Comparison of ENCODE assay signal across 1 cellular context in genomic region chr19:34180709-34181108, GRCh38.
TF ChIP-seq lines count a peak whose summit lies in the region.

No MANE protein-coding gene starts in this region.

TF ChIP-seq in SK-N-SH, 30 proteins besides CTCF, POLR2A, EP300 and RAD21 (continued from another document):
- TF ChIP-seq USF1 (IDR thresholded peaks at IDR 0.05; ENCODE audit: borderline replicate concordance, low read depth) (no peak), SIN3A (IDR thresholded peaks at IDR 0.05; ENCODE audit: borderline replicate concordance, low read depth, low read length) (no peak), ZBTB33 (IDR thresholded peaks at IDR 0.05; ENCODE audit: borderline replicate concordance, low read depth) (no peak), GATA2 (CRISPR knock-in tag; IDR thresholded peaks at IDR 0.05) (no peak), IRF3 (IDR thresholded peaks at IDR 0.05; ENCODE audit: low read depth, low read length) (no peak)
